ENCODE assay signal across 19 cellular contexts in genomic region chr3:65950340-65951326, GRCh38.
DNase-seq lines count a peak whose midpoint lies in the region; ATAC-seq and TF ChIP-seq lines count a peak whose summit lies in the region.
"Had no signal": no experiment of that assay in that cellular context is flagged by ENCODE, and none has a peak within 500 bp of the region (broad histone marks: within the 10 kb centered on the region; RNA-seq: fewer than 3 reads in every experiment).

No MANE protein-coding gene starts in this region.

- ATAC-seq in IMR-90 (ENCODE audit: low read depth) (no peak), GM21515 (IDR thresholded peaks at IDR 0.05; ENCODE audit: unreplicated experiment) (no peak)
- no peak for ATAC-seq in stimulated activated naive CD8-positive, alpha-beta T cell treated with anti-CD3 and anti-CD28 coated beads, Interleukin-15, Interleukin-2, amounts not matched to agents 100 U/mL and 50 U/mL, for 24 hours
- ATAC-seq: stimulated activated naive CD8-positive, alpha-beta T cell treated with anti-CD3 and anti-CD28 coated beads, Interleukin-15, amount 100 ng/mL, for 72 hours; T-helper 17 cell had no signal

- H4K8ac ChIP-seq in IMR-90 (ENCODE audit: low read depth in 2 of 2, low read length in 2 of 2): peak overlapping the region in 1 of 2 experiments; percentile 61; a peak in 1 of 4 replicates

- H3K23ac ChIP-seq in IMR-90 (ENCODE audit: low read depth, low read length): no peak overlapping the region

- H2BK5ac ChIP-seq in IMR-90 (ENCODE audit: low read depth, low read length, poor library complexity, severe bottlenecking): no peak overlapping the region

- H2BK120ac ChIP-seq in IMR-90 (ENCODE audit: low read depth, low read length): peak overlapping the region; percentile 46; the same call in 1 of the 2 replicates

- H3K9me3 Mint-ChIP-seq in Caco-2 (ENCODE audit: unreplicated experiment) (no peaks in the 10 kb centered on the region), endothelial cell (ENCODE audit: unreplicated experiment) (peaks cover 5% of the 10 kb centered on the region)
- H3K9me3 Mint-ChIP-seq: stimulated activated naive CD8-positive, alpha-beta T cell treated with anti-CD3 and anti-CD28 coated beads, Interleukin-15, amount 100 ng/mL, for 72 hours had no signal

- no peak for TF ChIP-seq RAD21 in IMR-90 (IDR thresholded peaks at IDR 0.05; ENCODE audit: low read length)

- no peak overlapping the region for H3K56ac ChIP-seq in IMR-90 (ENCODE audit: extremely low read depth, insufficient read depth, low read length)

- no peak overlapping the region for H3K18ac ChIP-seq in IMR-90 (ENCODE audit: low read depth, low read length)

- H4K20me1 ChIP-seq in IMR-90 (ENCODE audit: insufficient read depth, low read length): no peaks in the 10 kb centered on the region

- dilution Hi-C loops in IMR-90 (cut with HindIII; ENCODE audit: low sequenced_read_pairs, unreplicated experiment): no loop called here

- BruUV-seq in Caco-2 (replicated peaks; lab: Mats Ljungman, UMichigan) (no TSS peak), IMR-90 (replicated peaks; lab: Mats Ljungman, UMichigan) (no TSS peak)

- in situ Hi-C loops in IMR-90 (cut with MboI; ENCODE audit: low sequenced_read_pairs): no loop called here

- H3K27me3 Mint-ChIP-seq in Caco-2 (ENCODE audit: insufficient read depth, unreplicated experiment): no peaks in the 10 kb centered on the region
- peaks cover 14% of the 10 kb centered on the region for H3K27me3 Mint-ChIP-seq in endothelial cell (ENCODE audit: unreplicated experiment)
- H3K27me3 Mint-ChIP-seq: stimulated activated naive CD8-positive, alpha-beta T cell treated with anti-CD3 and anti-CD28 coated beads, Interleukin-15, amount 100 ng/mL, for 72 hours; T-helper 17 cell had no signal

- POLR2A ChIA-PET in Caco-2 (lab: Charles Lee): no interaction called here
- POLR2A ChIA-PET in IMR-90 (lab: Charles Lee; ENCODE audit: unreplicated experiment): no interaction called here

- no peak overlapping the region for H3K4me3 ChIP-seq in Caco-2 (ENCODE audit: low read depth, low read length)
- H3K4me3 ChIP-seq in IMR-90 (ENCODE audit: insufficient read depth, low read depth, low read length): no peak overlapping the region
- H3K4me3 ChIP-seq in mesodermal cell (ENCODE audit: extremely low read depth, insufficient read depth, low read length, poor library complexity, severe bottlenecking): no peak overlapping the region
- H3K4me3 ChIP-seq: MG63, right atrium auricular region had no signal

- H4K5ac ChIP-seq in IMR-90 (ENCODE audit: low read depth, low read length): no peak overlapping the region

- no peaks in the 10 kb centered on the region for H3K27me3 ChIP-seq in Caco-2 (replicated peaks; ENCODE audit: control insufficient read depth, insufficient read depth, low read length)
- no peaks in the 10 kb centered on the region for H3K27me3 ChIP-seq in IMR-90 (ENCODE audit: control insufficient read depth, insufficient read depth, low read length)
- H3K27me3 ChIP-seq: MG63, right atrium auricular region had no signal

- peak overlapping the region; percentile 88 for H2AK5ac ChIP-seq in IMR-90 (ENCODE audit: low read depth, low read length)

- H3K9me1 ChIP-seq in IMR-90 (ENCODE audit: insufficient read depth, low read length): peaks cover 16% of the 10 kb centered on the region

- no peak overlapping the region for H3K14ac ChIP-seq in IMR-90 (replicated peaks; ENCODE audit: low read depth, low read length)

- peaks cover 36% of the 10 kb centered on the region for H3K4me1 Mint-ChIP-seq in Caco-2 (ENCODE audit: low read depth, unreplicated experiment)
- H3K4me1 Mint-ChIP-seq in endothelial cell (ENCODE audit: unreplicated experiment): peaks cover 63% of the 10 kb centered on the region
- H3K4me1 Mint-ChIP-seq: CD8-positive, alpha-beta memory T cell; T-helper 17 cell had no signal

- H3K4me1 ChIP-seq in Caco-2 (peaks cover 68% of the 10 kb centered on the region), IMR-90 (ENCODE audit: control insufficient read depth, insufficient read depth, low read length) (peaks cover 22% of the 10 kb centered on the region), mesodermal cell (ENCODE audit: control insufficient read depth, insufficient read depth, low read length, poor library complexity, severe bottlenecking) (peaks cover 67% of the 10 kb centered on the region)

- TF ChIP-seq POLR2A in IMR-90 (IDR thresholded peaks at IDR 0.05; ENCODE audit: low read depth, low read length): no peak

- no peak overlapping the region for H4K91ac ChIP-seq in IMR-90 (ENCODE audit: insufficient read depth, low read depth, low read length)

- H3K4ac ChIP-seq in IMR-90 (ENCODE audit: low read depth, low read length): peak overlapping the region; percentile 70; the same call in 1 of the 2 replicates

- intact Hi-C loops in Caco-2 (cut with micrococcal nuclease; ENCODE audit: unreplicated experiment): loop anchor here (1.0 to 10.0 kb wide), 3 partner anchors 165 to 272 kb away; partner anchors contain the start of gene SLC25A26
- intact Hi-C loops in IMR-90 (cut with micrococcal nuclease): loop anchor here (10.0 kb wide), 2 partner anchors 166 to 184 kb away; no protein-coding TSS in a partner anchor

- H3K27ac ChIP-seq in IMR-90 (ENCODE audit: insufficient read depth, low read length) (no peak overlapping the region), mesodermal cell (ENCODE audit: low read depth, low read length, severe bottlenecking) (peak overlapping the region; percentile 51)

- no peak overlapping the region for H3K4me2 ChIP-seq in IMR-90 (ENCODE audit: low read depth, low read length)

- DNase-seq in Caco-2 (peak in 1 of 2 experiments; percentile 56), IMR-90 (no peak), endothelial cell (ENCODE audit: low spot score) (no peak), ecto neural progenitor cell (ENCODE audit: low spot score) (no peak), amniotic stem cell (lab: John Stamatoyannopoulos, UW) (no peak)
- DNase-seq in stimulated activated naive CD8-positive, alpha-beta T cell treated with anti-CD3 and anti-CD28 coated beads, Interleukin-15, Interleukin-2, amounts not matched to agents 100 U/mL and 50 U/mL, for 24 hours: no peak
- DNase-seq: activated CD4-positive, CD25-positive, alpha-beta regulatory T cell treated with anti-CD3 and anti-CD28 coated beads, Interleukin-2, amount 50 U/mL, for 72 hours; CD8-positive, alpha-beta memory T cell; cerebellar nuclear complex; foreskin fibroblast; MG63; NCI-H1694; NCI-H446; Right ventricle myocardium superior; stimulated activated naive CD8-positive, alpha-beta T cell treated with anti-CD3 and anti-CD28 coated beads, Interleukin-15, amount 100 ng/mL, for 72 hours; T-helper 17 cell had no signal

- H3K36me3 Mint-ChIP-seq in Caco-2 (ENCODE audit: insufficient read depth, unreplicated experiment): peaks cover 23% of the 10 kb centered on the region
- H3K36me3 Mint-ChIP-seq in endothelial cell (ENCODE audit: low read depth, unreplicated experiment): no peaks in the 10 kb centered on the region
- H3K36me3 Mint-ChIP-seq: CD8-positive, alpha-beta memory T cell had no signal

- CTCF ChIA-PET in Caco-2 (lab: Charles Lee): interaction anchor here (0.9 kb wide), 1 partner anchor 14 kb away, joined by 3 read pairs; no protein-coding TSS in a partner anchor
- CTCF ChIA-PET in IMR-90 (lab: Yijun Ruan, JAX): interaction anchor here (0.5 kb wide), 1 partner anchor 239 kb away, joined by 3 read pairs; no protein-coding TSS in a partner anchor

- H2BK20ac ChIP-seq in IMR-90 (ENCODE audit: low read depth, low read length): peak overlapping the region; percentile 61; the same call in 1 of the 2 replicates

- H2AFZ ChIP-seq in IMR-90 (replicated peaks; ENCODE audit: low read length, poor library complexity): no peak overlapping the region

- H3K27ac Mint-ChIP-seq in Caco-2 (ENCODE audit: unreplicated experiment): peak overlapping the region; percentile 69
- H3K27ac Mint-ChIP-seq in endothelial cell (ENCODE audit: unreplicated experiment): peak overlapping the region; percentile 52
- H3K27ac Mint-ChIP-seq: stimulated activated naive CD8-positive, alpha-beta T cell treated with anti-CD3 and anti-CD28 coated beads, Interleukin-15, amount 100 ng/mL, for 72 hours; T-helper 17 cell had no signal

- H2BK15ac ChIP-seq in IMR-90 (ENCODE audit: low read depth, low read length): no peak overlapping the region; the same call in 2 of the 3 replicates

- H2AK9ac ChIP-seq in IMR-90 (replicated peaks; ENCODE audit: low read depth, low read length, poor library complexity): no peak overlapping the region

- H3K9ac ChIP-seq in IMR-90 (ENCODE audit: low read depth, low read length): no peak overlapping the region

- H3K36me3 ChIP-seq in Caco-2 (ENCODE audit: control insufficient read depth, insufficient read depth, low read length) (no peaks in the 10 kb centered on the region), IMR-90 (ENCODE audit: control insufficient read depth, insufficient read depth, low read length) (no peaks in the 10 kb centered on the region), mesodermal cell (ENCODE audit: control insufficient read depth, insufficient read depth, low read length) (no peaks in the 10 kb centered on the region)
- H3K36me3 ChIP-seq: MG63, right atrium auricular region had no signal

- H3K4me3 Mint-ChIP-seq in Caco-2 (ENCODE audit: unreplicated experiment) (peak overlapping the region; percentile 40), endothelial cell (ENCODE audit: unreplicated experiment) (no peak overlapping the region)
- H3K4me3 Mint-ChIP-seq: CD8-positive, alpha-beta memory T cell; stimulated activated naive CD8-positive, alpha-beta T cell treated with anti-CD3 and anti-CD28 coated beads, Interleukin-15, amount 100 ng/mL, for 72 hours; T-helper 17 cell had no signal

- TF ChIP-seq CTCF in Caco-2 (IDR thresholded peaks at IDR 0.05; ENCODE audit: insufficient read depth in 1 of 2, low read depth in 1 of 2, low read length in 1 of 2, severe bottlenecking in 1 of 2, unreplicated experiment in 1 of 2): no peak
- TF ChIP-seq CTCF in IMR-90 (conservative IDR thresholded peaks at IDR 0.05; ENCODE audit: low read depth, low read length): no peak
- TF ChIP-seq CTCF in endothelial cell (IDR thresholded peaks at IDR 0.05; ENCODE audit: unreplicated experiment): no peak

- peaks cover 38 to 74% of the 10 kb centered on the region in 2 experiments for H3K79me1 ChIP-seq in IMR-90 (ENCODE audit: low read depth in 1 of 2, low read length in 2 of 2)

- H3K9me3 ChIP-seq in Caco-2: no peaks in the 10 kb centered on the region
- H3K9me3 ChIP-seq in IMR-90 (ENCODE audit: control insufficient read depth, insufficient read depth, low read length): no peaks in the 10 kb centered on the region
- no peaks in the 10 kb centered on the region for H3K9me3 ChIP-seq in mesodermal cell (ENCODE audit: control insufficient read depth, low read length)
- H3K9me3 ChIP-seq: MG63, right atrium auricular region had no signal

- no CpG with 5 or more reads among the region's 7 CpGs for WGBS in IMR-90 (ENCODE audit: extremely low coverage in 2 of 2, insufficient read length in 1 of 2), 2 experiments
- 28 to 32% methylated on average over 2 to 3 of the region's 7 CpGs for WGBS in mesodermal cell (ENCODE audit: insufficient coverage in 2 of 2), 2 experiments
